Comparison of ENCODE assay signal across 8 cellular contexts in genomic region chr3:58332575-58333179, GRCh38. TPM values are rescaled to one million over a fixed set of nuclear protein-coding genes. Genes with fewer than 3 reads are reported as not detected.
DNase-seq lines count a peak whose midpoint lies in the region; ATAC-seq and TF ChIP-seq lines count a peak whose summit lies in the region.

Gene PXK, plus strand, starts transcription at chr3:58332892. Its CDS starts 97 bp downstream, at chr3:58332989.

- H3K27ac ChIP-seq in Peyer's patch, result peak within 1 kb of the TSS; percentile 62 to 89 (median 68)
- peak within 1 kb of the TSS; percentile 79 to 82 (median 80) for H3K27ac ChIP-seq in esophagus muscularis mucosa (replicated peaks in 1 of 4)
- peak within 1 kb of the TSS; percentile 53 for H3K27ac ChIP-seq in muscle layer of duodenum (ENCODE audit: low read length)

- WGBS in esophagus muscularis mucosa, result under 1% methylated on average over 18 of the region's 76 CpGs

- H3K4me3 ChIP-seq in BJ (ENCODE audit: low read depth, low read length) (peak within 1 kb of the TSS; percentile 77), Peyer's patch (peak within 1 kb of the TSS; percentile 79 to 98 (median 90)), esophagus muscularis mucosa (peak within 1 kb of the TSS; percentile 89 to 95 (median 95)), muscle layer of duodenum (ENCODE audit: low read depth in 1 of 2, low read length in 2 of 2) (peak within 1 kb of the TSS; percentile 71 to 86)

- TF ChIP-seq POLR2A in Peyer's patch (IDR thresholded peaks at IDR 0.05), result peak in 1 of 2 donors; percentile 10
- no peak for TF ChIP-seq POLR2A in esophagus muscularis mucosa (IDR thresholded peaks at IDR 0.05; ENCODE audit: low read depth)

- H3K27me3 ChIP-seq in BJ (ENCODE audit: control insufficient read depth, insufficient read depth, low read length) (no peaks in the 10 kb centered on the region), Peyer's patch (no peaks in the 10 kb centered on the region), esophagus muscularis mucosa (no peaks in the 10 kb centered on the region), muscle layer of duodenum (ENCODE audit: low read depth, low read length) (no peaks in the 10 kb centered on the region)

- no peak for TF ChIP-seq EP300 in esophagus muscularis mucosa (IDR thresholded peaks at IDR 0.05)

- peak; percentile 3; the same call in 1 of the 2 replicates for TF ChIP-seq CTCF in BJ (IDR thresholded peaks at IDR 0.05; ENCODE audit: insufficient read depth, low read depth, low read length)
- peak in 3 of 6 experiments; percentile 17 to 41 (median 17) for TF ChIP-seq CTCF in Peyer's patch (IDR thresholded peaks at IDR 0.05)
- TF ChIP-seq CTCF in esophagus muscularis mucosa (IDR thresholded peaks at IDR 0.05), result peak in 2 of 3 experiments; percentile 16 to 46

- CTCF ChIA-PET in BJ (lab: Yijun Ruan, JAX), result interaction anchor here (0.9 to 5.5 kb wide), 8 partner anchors 11 to 160 kb away, joined by 3 to 20 read pairs (median 4); partner anchors contain the start of genes HTD2, KCTD6 and RPP14

- no peaks in the 10 kb centered on the region for H3K36me3 ChIP-seq in BJ (ENCODE audit: control insufficient read depth, insufficient read depth, low read length)
- H3K36me3 ChIP-seq in Peyer's patch, result no peaks in the 10 kb centered on the region
- no peaks in the 10 kb centered on the region for H3K36me3 ChIP-seq in esophagus muscularis mucosa
- no peaks in the 10 kb centered on the region for H3K36me3 ChIP-seq in muscle layer of duodenum (ENCODE audit: control insufficient read depth in 1 of 2, insufficient read depth in 2 of 2, low read length in 2 of 2)

- peak; percentile 96 for ATAC-seq in GM19025 (IDR thresholded peaks at IDR 0.05; ENCODE audit: low read depth, unreplicated experiment)
- peak; percentile 89 for ATAC-seq in HG03175 (IDR thresholded peaks at IDR 0.05; ENCODE audit: unreplicated experiment)

- no peaks in the 10 kb centered on the region for H3K9me3 ChIP-seq in Peyer's patch
- no peaks in the 10 kb centered on the region for H3K9me3 ChIP-seq in esophagus muscularis mucosa
- H3K9me3 ChIP-seq in muscle layer of duodenum (ENCODE audit: control insufficient read depth in 1 of 2, low read length in 2 of 2), result no peaks in the 10 kb centered on the region

- peaks cover 0 to 25% (median 6%) of the 10 kb centered on the region in 4 donors for H3K4me1 ChIP-seq in Peyer's patch
- H3K4me1 ChIP-seq in esophagus muscularis mucosa, result peaks cover 17 to 52% (median 44%) of the 10 kb centered on the region in 4 donors
- peaks cover 6 to 24% of the 10 kb centered on the region in 2 donors for H3K4me1 ChIP-seq in muscle layer of duodenum (ENCODE audit: control insufficient read depth in 1 of 2, insufficient read depth in 2 of 2, low read length in 2 of 2)

- intact Hi-C loops in esophagus muscularis mucosa (cut with DNase I), result loop anchor here (5.0 kb wide), 2 partner anchors 80 to 160 kb away; partner anchors contain the start of gene KCTD6

- POLR2A ChIA-PET in BJ (lab: Charles Lee), result interaction anchor here (0.6 to 0.9 kb wide), 2 partner anchors 27 to 59 kb away, joined by 3 to 6 read pairs; partner anchors contain the start of gene RPP14

- DNase-seq in BJ (ENCODE audit: low read depth), result no peak
- DNase-seq in Peyer's patch, result peak; percentile 82 to 92 (median 88)
- DNase-seq in activated T-helper 1 cell treated with Interleukin-2 at 50 U/mL for 16 hours (ENCODE audit: low read depth), result peak; percentile 65
- no peak for DNase-seq in esophagus muscularis mucosa (ENCODE audit: extremely low spot score)
- DNase-seq in stimulated activated CD8-positive, alpha-beta memory T cell treated with anti-CD3 and anti-CD28 coated beads, Interleukin-7, amount 100 ng/mL, for 24 hours (ENCODE audit: low read depth), result peak; percentile 34

RNA-seq across cellular contexts. Expression of gene PXK, which starts in this region (rescaled TPM):
- 36.4 and 38.9 TPM in 2 replicates for polyA plus RNA-seq in BJ (2011; rRNA removed)
- 20.0 and 28.3 TPM in 2 replicates for polyA minus RNA-seq in BJ (2011; rRNA and poly(A)+ RNA removed)
- total RNA-seq in Peyer's patch (10 to 100 TPM; 15.3 to 73.4 (median 28.4) TPM), esophagus muscularis mucosa (10 to 100 TPM; 28.2 to 35.3 (median 30.3) TPM)

Comparison
In these comparisons a context has a peak if more than half of its experiments do, and no peak if none do; other contexts are left out.
1. DNase-seq: peak in Peyer's patch (3 of 3), activated T-helper 1 cell treated with Interleukin-2 at 50 U/mL for 16 hours (single experiment) and stimulated activated CD8-positive, alpha-beta memory T cell treated with anti-CD3 and anti-CD28 coated beads, Interleukin-7, amount 100 ng/mL, for 24 hours (single experiment); none in BJ (single experiment) and esophagus muscularis mucosa (single experiment).
2. Peak in every context shown above with its lines, with median percentiles within 50 percentile points of each other: H3K4me3 ChIP-seq and H3K27ac ChIP-seq.